In genomic region chrX:19840899-19841648, GRCh38 we compare ENCODE assay signal across 8 cellular contexts. TPM values are rescaled to one million over a fixed set of nuclear protein-coding genes. Genes with fewer than 3 reads are reported as not detected.
DNase-seq lines count a peak whose midpoint lies in the region; ATAC-seq and TF ChIP-seq lines count a peak whose summit lies in the region.

No MANE protein-coding gene starts in this region.

- TF ChIP-seq CTCF in OCI-LY7 (conservative IDR thresholded peaks at IDR 0.05; ENCODE audit: low read length) (no peak), endothelial cell (IDR thresholded peaks at IDR 0.05; ENCODE audit: unreplicated experiment) (no peak), ovary (IDR thresholded peaks at IDR 0.05) (no peak)

- no peaks in the 10 kb centered on the region for H3K9me2 ChIP-seq in OCI-LY7 (ENCODE audit: insufficient read depth, low read length)

- CTCF ChIA-PET in OCI-LY7 (lab: Charles Lee; ENCODE audit: unreplicated experiment), result interaction anchor here (0.6 to 1.3 kb wide), 3 partner anchors 9 to 48 kb away, joined by 3 read pairs; no protein-coding TSS in a partner anchor

- no TSS peak for BruUV-seq in OCI-LY7 (replicated peaks; lab: Mats Ljungman, UMichigan)

- H3K4me3 Mint-ChIP-seq in endothelial cell (ENCODE audit: unreplicated experiment), result no peak overlapping the region

- H3K9me3 ChIP-seq in OCI-LY7 (ENCODE audit: low read length) (no peaks in the 10 kb centered on the region), right cardiac atrium (ENCODE audit: control insufficient read depth, low read length) (no peaks in the 10 kb centered on the region), ovary (no peaks in the 10 kb centered on the region)

- H3K27me3 Mint-ChIP-seq in endothelial cell (ENCODE audit: unreplicated experiment), result no peaks in the 10 kb centered on the region

- no peaks in the 10 kb centered on the region for H4K20me1 ChIP-seq in OCI-LY7 (ENCODE audit: insufficient read depth, low read length)

- POLR2A ChIA-PET in OCI-LY7 (lab: Charles Lee), result interaction anchor here (0.6 to 2.0 kb wide), 5 partner anchors 10 to 97 kb away, joined by 3 to 7 read pairs (median 4); no protein-coding TSS in a partner anchor

- peak overlapping the region; percentile 81 for H3K27ac ChIP-seq in OCI-LY7 (ENCODE audit: low read depth, low read length, poor library complexity, severe bottlenecking)
- no peak overlapping the region for H3K27ac ChIP-seq in right cardiac atrium (ENCODE audit: low read length)
- H3K27ac ChIP-seq in ovary, result no peak overlapping the region

- 74% methylated on average over 5 of the region's 5 CpGs for WGBS in right cardiac atrium
- WGBS in ovary, 3 donors, result 54 to 70% (median 67%) methylated on average over 5 of the region's 5 CpGs

- no peaks in the 10 kb centered on the region for H3K9me3 Mint-ChIP-seq in endothelial cell (ENCODE audit: unreplicated experiment)

- DNase-seq in OCI-LY7 (ENCODE audit: low spot score) (peak; percentile 55), endothelial cell (ENCODE audit: low spot score) (no peak), posterior vena cava (ENCODE audit: low spot score) (no peak), DMS153 (lab: John Stamatoyannopoulos, UW) (no peak), right cardiac atrium (no peak), ovary (no peak)

- peak overlapping the region; percentile 6; the same call in 1 of the 2 replicates for H2AFZ ChIP-seq in OCI-LY7 (ENCODE audit: low read length)

- TF ChIP-seq POLR2A in GM18951 (IDR thresholded peaks at IDR 0.05; ENCODE audit: extremely low read depth, insufficient read depth, insufficient read length), result peak; percentile 48
- no peak for TF ChIP-seq POLR2A in ovary (IDR thresholded peaks at IDR 0.05)

- peaks cover 6% of the 10 kb centered on the region for H3K36me3 Mint-ChIP-seq in endothelial cell (ENCODE audit: low read depth, unreplicated experiment)

- peaks cover 39% of the 10 kb centered on the region; the same call in 1 of the 2 replicates for H3K79me2 ChIP-seq in OCI-LY7 (ENCODE audit: insufficient read depth, low read depth, low read length)

- ATAC-seq in HG02852 (IDR thresholded peaks at IDR 0.05; ENCODE audit: unreplicated experiment), result peak; percentile 58
- no peak for ATAC-seq in right cardiac atrium

- H3K4me1 ChIP-seq in OCI-LY7 (ENCODE audit: insufficient read depth, low read length, poor library complexity, severe bottlenecking) (peaks cover 51% of the 10 kb centered on the region), right cardiac atrium (ENCODE audit: control insufficient read depth, insufficient read depth, low read length) (no peaks in the 10 kb centered on the region), ovary (ENCODE audit: insufficient read depth) (no peaks in the 10 kb centered on the region)

- H3K27me3 ChIP-seq in right cardiac atrium (ENCODE audit: control insufficient read depth, insufficient read depth), result no peaks in the 10 kb centered on the region
- no peaks in the 10 kb centered on the region for H3K27me3 ChIP-seq in ovary

- H3K27ac Mint-ChIP-seq in endothelial cell (ENCODE audit: unreplicated experiment), result peak overlapping the region; percentile 34

- TF ChIP-seq EP300 in ovary (IDR thresholded peaks at IDR 0.05), result no peak

- intact Hi-C loops in OCI-LY7 (cut with micrococcal nuclease; ENCODE audit: unreplicated experiment) (loop anchor here (2.0 kb wide), 5 partner anchors 22 to 94 kb away; partner anchors contain the start of gene SH3KBP1), posterior vena cava (cut with DNase I) (no loop called here), right cardiac atrium (cut with DNase I) (no loop called here), ovary (cut with DNase I) (no loop called here)

- in situ Hi-C loops in GM18951 (cut with MboI; ENCODE audit: low sequenced_read_pairs, unreplicated experiment), result no loop called here

- H3K36me3 ChIP-seq in OCI-LY7 (ENCODE audit: insufficient read depth, low read length) (peaks cover 11% of the 10 kb centered on the region), ovary (no peaks in the 10 kb centered on the region)

- H3K4me1 Mint-ChIP-seq in endothelial cell (ENCODE audit: unreplicated experiment), result peaks cover 34% of the 10 kb centered on the region

- peak overlapping the region; percentile 46 for H3K4me3 ChIP-seq in OCI-LY7 (ENCODE audit: low read depth, low read length, poor library complexity, severe bottlenecking)
- H3K4me3 ChIP-seq in right cardiac atrium (ENCODE audit: low read length), result no peak overlapping the region
- H3K4me3 ChIP-seq in ovary, result no peak overlapping the region

- peak overlapping the region; percentile 74 for H3K4me2 ChIP-seq in OCI-LY7 (ENCODE audit: low read length)

RNA-seq across cellular contexts. Expression of gene SH3KBP1, which starts 46.3 kb away (rescaled TPM):
- total RNA-seq in OCI-LY7 (2014; rRNA removed; shearing (Covaris generic)), result 26.1 and 54.6 TPM in 2 replicates
- total RNA-seq in OCI-LY7 (2022) (82.4 and 90.3 TPM in 2 replicates), endothelial cell (ENCODE audit: unreplicated experiment) (63.7 TPM), posterior vena cava (10 to 100 TPM; 18.0 to 21.2 TPM), right cardiac atrium (10 to 100 TPM; 14.8 to 30.1 (median 24.7) TPM), ovary (10 to 100 TPM in 3 of 7 donors, 1 to 10 TPM in 4; 4.9 to 16.6 (median 9.8) TPM)
- polyA plus RNA-seq in right cardiac atrium (16.2 TPM), ovary (10 to 100 TPM in 1 of 2 donors, 1 to 10 TPM in 1; 8.3 to 43.7 TPM)
